14 cellular contexts compared by ENCODE assay signal in the genomic region with DNA sequence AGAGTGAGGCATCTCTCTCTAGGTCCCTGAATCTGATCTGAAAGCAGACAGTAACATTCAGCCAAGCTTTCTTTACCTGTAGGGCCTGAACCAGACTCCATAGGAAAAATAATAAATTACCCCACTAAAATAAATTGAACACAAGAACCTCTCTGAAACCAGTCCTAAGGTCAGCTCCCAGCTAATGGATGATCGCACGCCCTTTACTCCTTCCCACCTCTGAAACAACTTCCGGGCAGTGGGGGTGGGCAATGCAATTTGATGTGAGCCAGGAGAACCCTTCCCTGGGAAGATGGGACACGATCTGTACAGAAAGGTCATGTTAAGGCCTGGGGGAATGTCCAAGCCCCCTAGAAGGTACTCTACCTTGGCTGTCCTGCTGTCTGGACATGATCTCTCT.
DNase-seq lines count a peak whose midpoint lies in the region; ATAC-seq and TF ChIP-seq lines count a peak whose summit lies in the region.
"Had no signal": no experiment of that assay in that cellular context is flagged by ENCODE, and none has a peak within 500 bp of the region (broad histone marks: within the 10 kb centered on the region; RNA-seq: fewer than 3 reads in every experiment).

No MANE protein-coding gene starts in this region.

- H3K27me3 Mint-ChIP-seq in nephron progenitor cell (ENCODE audit: low read depth, poor library complexity): peaks cover 4% of the 10 kb centered on the region
- no peaks in the 10 kb centered on the region for H3K27me3 Mint-ChIP-seq in activated naive CD8-positive, alpha-beta T cell treated with anti-CD3 and anti-CD28 coated beads, Interleukin-2, amount 50 U/mL, for 24 hours
- H3K27me3 Mint-ChIP-seq: CD8-positive, alpha-beta memory T cell had no signal

- no peak for TF ChIP-seq POLR2A in thyroid gland (IDR thresholded peaks at IDR 0.05)

- no peak overlapping the region for H3K4me3 ChIP-seq in thyroid gland (replicated peaks in 1 of 3)
- H3K4me3 ChIP-seq: Peyer's patch had no signal

- H3K27ac ChIP-seq in VCaP: peak overlapping the region; percentile 68
- H3K27ac ChIP-seq in thyroid gland: peak overlapping the region in 2 of 3 donors; percentile 4 to 21
- H3K27ac ChIP-seq: KMS-11, Peyer's patch had no signal

- no peaks in the 10 kb centered on the region for H3K36me3 Mint-ChIP-seq in nephron progenitor cell (ENCODE audit: low read depth)
- H3K36me3 Mint-ChIP-seq in activated naive CD8-positive, alpha-beta T cell treated with anti-CD3 and anti-CD28 coated beads, Interleukin-2, amount 50 U/mL, for 24 hours (ENCODE audit: low read depth): no peaks in the 10 kb centered on the region

- ATAC-seq in activated naive CD8-positive, alpha-beta T cell treated with anti-CD3 and anti-CD28 coated beads, Interleukin-2, amount 50 U/mL, for 24 hours: no peak
- ATAC-seq: Right ventricle myocardium inferior had no signal

- H3K9me3 ChIP-seq in thyroid gland: no peaks in the 10 kb centered on the region
- H3K9me3 ChIP-seq: Peyer's patch had no signal

- TF ChIP-seq CTCF in VCaP (conservative IDR thresholded peaks at IDR 0.05) (no peak), nephron progenitor cell (IDR thresholded peaks at IDR 0.05) (no peak), thyroid gland (IDR thresholded peaks at IDR 0.05) (no peak)

- peak; percentile 31 for DNase-seq in left kidney (ENCODE audit: low read depth, low spot score)
- DNase-seq in nephron progenitor cell: no peak
- DNase-seq in thyroid gland: no peak
- DNase-seq in NCI-H226: no peak
- no peak for DNase-seq in NCI-H524 treated with DMSO at 0.1 percent for 48 hours (lab: John Stamatoyannopoulos, UW)
- DNase-seq in activated naive CD8-positive, alpha-beta T cell treated with anti-CD3 and anti-CD28 coated beads, Interleukin-2, amount 50 U/mL, for 24 hours: no peak
- DNase-seq: CD8-positive, alpha-beta memory T cell; DMS79 treated with DMSO at 0.1 percent for 48 hours; NCI-H1417; NCI-H1930 had no signal

- peaks cover 55% of the 10 kb centered on the region for H3K4me1 Mint-ChIP-seq in nephron progenitor cell
- H3K4me1 Mint-ChIP-seq in activated naive CD8-positive, alpha-beta T cell treated with anti-CD3 and anti-CD28 coated beads, Interleukin-2, amount 50 U/mL, for 24 hours: peaks cover 9% of the 10 kb centered on the region

- no peaks in the 10 kb centered on the region for H3K9me3 Mint-ChIP-seq in nephron progenitor cell
- H3K9me3 Mint-ChIP-seq in activated naive CD8-positive, alpha-beta T cell treated with anti-CD3 and anti-CD28 coated beads, Interleukin-2, amount 50 U/mL, for 24 hours: no peaks in the 10 kb centered on the region

- intact Hi-C loops in thyroid gland (cut with DNase I): no loop called here

- no peaks in the 10 kb centered on the region for H3K36me3 ChIP-seq in thyroid gland
- H3K36me3 ChIP-seq: Peyer's patch had no signal

- WGBS in thyroid gland, 2 donors: 97 to 98% methylated on average over 4 of the region's 4 CpGs

- H3K4me3 Mint-ChIP-seq in nephron progenitor cell: no peak overlapping the region
- H3K4me3 Mint-ChIP-seq in activated naive CD8-positive, alpha-beta T cell treated with anti-CD3 and anti-CD28 coated beads, Interleukin-2, amount 50 U/mL, for 24 hours: no peak overlapping the region
- H3K4me3 Mint-ChIP-seq: CD8-positive, alpha-beta memory T cell had no signal

- H3K27me3 ChIP-seq in thyroid gland: no peaks in the 10 kb centered on the region
- H3K27me3 ChIP-seq: Peyer's patch had no signal

- peak overlapping the region; percentile 88 for H3K27ac Mint-ChIP-seq in nephron progenitor cell
- H3K27ac Mint-ChIP-seq in activated naive CD8-positive, alpha-beta T cell treated with anti-CD3 and anti-CD28 coated beads, Interleukin-2, amount 50 U/mL, for 24 hours: no peak overlapping the region

- peaks cover 16 to 30% of the 10 kb centered on the region in 2 donors for H3K4me1 ChIP-seq in thyroid gland
- H3K4me1 ChIP-seq: Peyer's patch had no signal
